18 cellular contexts compared by ENCODE assay signal in the genomic region with DNA sequence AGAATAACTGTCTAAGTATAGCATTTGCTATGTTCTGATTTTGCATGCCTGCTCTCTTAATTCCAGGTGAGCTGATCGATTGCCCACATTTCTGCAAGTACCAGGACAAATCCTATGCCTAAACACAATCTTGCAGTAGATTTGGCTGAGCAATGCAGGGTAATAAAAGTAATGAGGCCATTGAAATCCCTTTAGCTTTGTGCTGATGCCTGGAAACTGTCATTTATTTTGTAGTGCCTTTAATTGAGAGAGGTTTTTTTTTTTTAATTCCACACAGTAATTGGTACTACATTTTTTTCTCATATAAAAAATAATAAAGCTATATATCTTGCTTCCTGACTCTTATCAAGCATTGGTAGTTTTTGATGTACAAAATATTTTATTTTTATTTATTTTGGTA.
"Had no signal": no experiment of that assay in that cellular context is flagged by ENCODE, and none has a peak within 500 bp of the region (broad histone marks: within the 10 kb centered on the region; RNA-seq: fewer than 3 reads in every experiment).

No MANE protein-coding gene starts in this region.

- H3K36me3 Mint-ChIP-seq: activated naive CD4-positive, alpha-beta T cell treated with anti-CD3 and anti-CD28 coated beads, Interleukin-2, amount 50 U/mL, for 24 hours; natural killer cell had no signal

- H3K4me1 ChIP-seq: parathyroid adenoma, testis, upper lobe of left lung had no signal

- H3K27me3 Mint-ChIP-seq: activated naive CD4-positive, alpha-beta T cell treated with anti-CD3 and anti-CD28 coated beads, Interleukin-2, amount 50 U/mL, for 24 hours had no signal

- H3K36me3 ChIP-seq: neutrophil, stomach, upper lobe of left lung had no signal

- ATAC-seq: activated CD8-positive, alpha-beta T cell treated with anti-CD3 and anti-CD28 coated beads for 36 hours; left ventricle myocardium superior; natural killer cell had no signal

- H3K27ac ChIP-seq: dorsolateral prefrontal cortex, neutrophil, parathyroid adenoma, stomach, testis, upper lobe of left lung had no signal

- H3K4me3 ChIP-seq: dorsolateral prefrontal cortex, stomach, testis, upper lobe of left lung had no signal

- H3K27ac Mint-ChIP-seq: activated CD8-positive, alpha-beta T cell treated with anti-CD3 and anti-CD28 coated beads for 36 hours; activated naive CD4-positive, alpha-beta T cell treated with anti-CD3 and anti-CD28 coated beads, Interleukin-2, amount 50 U/mL, for 24 hours; natural killer cell had no signal

- DNase-seq: activated CD4-positive, alpha-beta T cell treated with anti-CD3 and anti-CD28 coated beads for 48 hours; activated CD8-positive, alpha-beta memory T cell treated with anti-CD3 and anti-CD28 coated beads, Interleukin-2, amount 50 U/mL, for 4 hours; activated CD8-positive, alpha-beta T cell treated with anti-CD3 and anti-CD28 coated beads for 36 hours; activated effector memory CD4-positive, alpha-beta T cell treated with anti-CD3 and anti-CD28 coated beads, Interleukin-2, amount 50 U/mL, for 16 hours; activated T-cell treated with anti-CD3 and anti-CD28 coated beads, Interleukin-2, amount 50 U/mL, for 48 hours; dorsolateral prefrontal cortex; kidney; left ventricle myocardium superior; mesenchymal stem cell; natural killer cell; stimulated activated CD4-positive, alpha-beta T cell treated with anti-CD3 and anti-CD28 coated beads, Interleukin-12 subunit alpha, Interleukin-12 subunit beta, amount 100 ng/mL, for 4 hours; stimulated activated CD4-positive, alpha-beta T cell treated with anti-CD3 and anti-CD28 coated beads, Interleukin-2, amount 100 ng/mL, for 24 hours; stomach; testis; upper lobe of left lung had no signal

- H3K27me3 ChIP-seq: dorsolateral prefrontal cortex, neutrophil, stomach, testis, upper lobe of left lung had no signal

- H3K4me3 Mint-ChIP-seq: activated CD8-positive, alpha-beta T cell treated with anti-CD3 and anti-CD28 coated beads for 36 hours; activated naive CD4-positive, alpha-beta T cell treated with anti-CD3 and anti-CD28 coated beads, Interleukin-2, amount 50 U/mL, for 24 hours; natural killer cell had no signal

- H3K9me3 ChIP-seq: neutrophil, stomach, testis, upper lobe of left lung had no signal

- H3K4me1 Mint-ChIP-seq: activated naive CD4-positive, alpha-beta T cell treated with anti-CD3 and anti-CD28 coated beads, Interleukin-2, amount 50 U/mL, for 24 hours; natural killer cell had no signal
